In the genomic region with DNA sequence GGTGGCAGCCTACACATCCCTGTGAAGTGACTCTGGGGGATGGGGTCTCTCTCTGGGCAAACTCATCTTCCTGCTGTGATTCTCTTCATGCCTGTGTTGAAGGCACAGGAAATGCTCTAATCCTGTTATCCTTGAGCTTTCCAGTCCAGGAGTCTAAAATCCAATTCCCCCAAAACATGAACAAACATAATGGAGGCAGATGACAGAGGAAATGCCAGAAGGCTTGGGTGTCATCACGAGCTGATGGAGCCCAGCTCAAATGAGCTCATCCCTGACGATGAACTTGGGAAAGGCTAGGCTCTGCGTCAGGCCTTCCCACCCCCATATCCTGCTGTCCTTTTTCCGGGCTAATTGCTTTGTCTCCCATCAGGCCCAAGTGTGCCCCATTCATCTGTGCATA, we compare ENCODE assay signal across 17 cellular contexts.
DNase-seq lines count a peak whose midpoint lies in the region; FAIRE-seq and TF ChIP-seq lines count a peak whose summit lies in the region.
"Had no signal": no experiment of that assay in that cellular context is flagged by ENCODE, and none has a peak within 500 bp of the region (broad histone marks: within the 10 kb centered on the region; RNA-seq: fewer than 3 reads in every experiment).

No MANE protein-coding gene starts in this region.

- H3K27ac Mint-ChIP-seq in astrocyte (ENCODE audit: unreplicated experiment) (peak overlapping the region; percentile 27), type B pancreatic cell (no peak overlapping the region)
- H3K27ac Mint-ChIP-seq: CD4-positive, alpha-beta T cell had no signal

- H3K4me2 ChIP-seq in GM23248 (ENCODE audit: unreplicated experiment): no peak overlapping the region
- no peak overlapping the region for H3K4me2 ChIP-seq in astrocyte (ENCODE audit: low read length)
- no peak overlapping the region for H3K4me2 ChIP-seq in mesendoderm (ENCODE audit: low read length)

- H2BK120ac ChIP-seq in mesendoderm (ENCODE audit: low read depth, low read length): no peak overlapping the region

- H3K79me1 ChIP-seq in mesendoderm (ENCODE audit: low read length): no peaks in the 10 kb centered on the region

- no peaks in the 10 kb centered on the region for H3K36me3 Mint-ChIP-seq in astrocyte (ENCODE audit: low read depth, unreplicated experiment)
- no peaks in the 10 kb centered on the region for H3K36me3 Mint-ChIP-seq in type B pancreatic cell

- TF ChIP-seq EP300 in tibial nerve (IDR thresholded peaks at IDR 0.05): no peak

- H3K4me1 Mint-ChIP-seq in astrocyte (ENCODE audit: low read depth, unreplicated experiment) (peaks cover 11% of the 10 kb centered on the region), type B pancreatic cell (ENCODE audit: unreplicated experiment) (no peaks in the 10 kb centered on the region)

- no peak overlapping the region for H3K9ac ChIP-seq in GM23248
- H3K9ac ChIP-seq in astrocyte (ENCODE audit: low read length): no peak overlapping the region
- no peak overlapping the region for H3K9ac ChIP-seq in mesendoderm (ENCODE audit: low read length)

- H3K56ac ChIP-seq in mesendoderm (ENCODE audit: low read length): no peak overlapping the region

- no peak overlapping the region for H3K18ac ChIP-seq in mesendoderm (ENCODE audit: low read length)

- H2BK15ac ChIP-seq in mesendoderm (replicated peaks; ENCODE audit: low read depth): no peak overlapping the region

- H4K5ac ChIP-seq in mesendoderm (ENCODE audit: low read length): no peak overlapping the region

- DNase-seq in Daoy (ENCODE audit: low read depth) (peak; percentile 41), GM23248 (peak; percentile 52), astrocyte (ENCODE audit: low read depth) (no peak), type B pancreatic cell (ENCODE audit: extremely low spot score, unreplicated experiment) (peak; percentile 29), tibial nerve (ENCODE audit: low spot score in 2 of 2) (no peak), H7 (no peak), mesendoderm (no peak)
- DNase-seq: CD4-positive, alpha-beta T cell; DMS153; NCI-H1048; NCI-H1436 treated with DMSO at 0.1 percent for 48 hours; NCI-H2029 treated with DMSO at 0.1 percent for 48 hours; NCI-H2171; NCI-H526; SJCRH30; SW 1271; T-helper 2 cell had no signal

- no peaks in the 10 kb centered on the region for H3K36me3 ChIP-seq in GM23248 (ENCODE audit: low read depth)
- H3K36me3 ChIP-seq in astrocyte (ENCODE audit: insufficient read depth, low read length): no peaks in the 10 kb centered on the region
- no peaks in the 10 kb centered on the region for H3K36me3 ChIP-seq in tibial nerve
- H3K36me3 ChIP-seq in H7 (replicated peaks; ENCODE audit: control insufficient read depth, insufficient read depth, low read length): no peaks in the 10 kb centered on the region
- H3K36me3 ChIP-seq in mesendoderm (ENCODE audit: control insufficient read depth, insufficient read depth, low read length): no peaks in the 10 kb centered on the region
- H3K36me3 ChIP-seq: SJCRH30 had no signal

- H3K9me3 ChIP-seq in GM23248 (ENCODE audit: low read depth) (no peaks in the 10 kb centered on the region), astrocyte (ENCODE audit: insufficient read depth, low read depth, low read length) (no peaks in the 10 kb centered on the region), tibial nerve (no peaks in the 10 kb centered on the region)
- H3K9me3 ChIP-seq: SJCRH30 had no signal

- no peak overlapping the region for H3K4ac ChIP-seq in mesendoderm (ENCODE audit: low read depth, low read length)

- H3K4me3 Mint-ChIP-seq in astrocyte (ENCODE audit: unreplicated experiment): no peak overlapping the region
- no peak overlapping the region for H3K4me3 Mint-ChIP-seq in type B pancreatic cell
- H3K4me3 Mint-ChIP-seq: CD4-positive, alpha-beta T cell had no signal

- in situ Hi-C loops in GM23248 (cut with MboI): no loop called here

- H3K27ac ChIP-seq in GM23248 (no peak overlapping the region), astrocyte (ENCODE audit: low read depth, low read length) (no peak overlapping the region), tibial nerve (no peak overlapping the region), mesendoderm (ENCODE audit: low read depth, low read length) (no peak overlapping the region)
- H3K27ac ChIP-seq: SJCRH30 had no signal

- H2BK5ac ChIP-seq in mesendoderm (ENCODE audit: low read length): no peak overlapping the region

- 2 to 5% methylated on average over 4 of the region's 4 CpGs for WGBS in GM23248 (ENCODE audit: low coverage in 1 of 2, low lambda C conversion rate in 2 of 2, missing lambda C conversion rate in 2 of 2), 2 experiments
- 50 to 65% methylated on average over 4 of the region's 4 CpGs for WGBS in tibial nerve, 2 donors
- no CpG with 5 or more reads among the region's 4 CpGs for WGBS in mesendoderm (ENCODE audit: extremely low coverage, insufficient coverage, low lambda C conversion rate)

- TF ChIP-seq CTCF in astrocyte (IDR thresholded peaks at IDR 0.05; ENCODE audit: insufficient read depth, low read depth, low read length) (no peak), type B pancreatic cell (conservative IDR thresholded peaks at IDR 0.05) (no peak), tibial nerve (IDR thresholded peaks at IDR 0.05) (no peak)

- no peak overlapping the region for H3K23ac ChIP-seq in mesendoderm (ENCODE audit: low read length)

- H3K27me3 ChIP-seq in GM23248 (replicated peaks; ENCODE audit: insufficient read depth) (no peaks in the 10 kb centered on the region), astrocyte (ENCODE audit: insufficient read depth, low read length) (peaks cover 5% of the 10 kb centered on the region), tibial nerve (no peaks in the 10 kb centered on the region), H7 (ENCODE audit: control insufficient read depth, insufficient read depth, low read length) (no peaks in the 10 kb centered on the region), mesendoderm (ENCODE audit: insufficient read depth, low read length, poor library complexity) (no peaks in the 10 kb centered on the region)
- H3K27me3 ChIP-seq: SJCRH30 had no signal

- no peak for FAIRE-seq in astrocyte (lab: Jason Lieb, UNC)

- no peaks in the 10 kb centered on the region for H3K79me2 ChIP-seq in GM23248 (ENCODE audit: insufficient read depth)
- no peaks in the 10 kb centered on the region for H3K79me2 ChIP-seq in astrocyte (ENCODE audit: insufficient read depth, low read length)
- no peaks in the 10 kb centered on the region for H3K79me2 ChIP-seq in mesendoderm (ENCODE audit: control insufficient read depth, insufficient read depth, low read length)

- no peaks in the 10 kb centered on the region for H3F3A ChIP-seq in GM23248 (ENCODE audit: insufficient read depth)

- H4K8ac ChIP-seq in mesendoderm (ENCODE audit: low read depth, low read length): no peak overlapping the region

- H3K4me1 ChIP-seq in GM23248 (ENCODE audit: insufficient read depth) (no peaks in the 10 kb centered on the region), astrocyte (ENCODE audit: insufficient read depth, low read length) (no peaks in the 10 kb centered on the region), tibial nerve (no peaks in the 10 kb centered on the region), mesendoderm (ENCODE audit: control insufficient read depth, low read depth, low read length) (no peaks in the 10 kb centered on the region)

- no peaks in the 10 kb centered on the region for H3K9me2 ChIP-seq in GM23248 (ENCODE audit: insufficient read depth)

- H2AFZ ChIP-seq in GM23248 (no peak overlapping the region), astrocyte (ENCODE audit: low read depth, low read length) (no peak overlapping the region)

- H3K9me3 Mint-ChIP-seq in astrocyte (ENCODE audit: unreplicated experiment) (peaks cover 3% of the 10 kb centered on the region), type B pancreatic cell (no peaks in the 10 kb centered on the region)
- H3K9me3 Mint-ChIP-seq: CD4-positive, alpha-beta T cell had no signal

- no peak for TF ChIP-seq POLR2A in tibial nerve (IDR thresholded peaks at IDR 0.05)

- no peak overlapping the region for H3K4me3 ChIP-seq in GM23248
- H3K4me3 ChIP-seq in astrocyte (ENCODE audit: insufficient read depth, low read depth, low read length): no peak overlapping the region
- H3K4me3 ChIP-seq in tibial nerve: no peak overlapping the region
- no peak overlapping the region for H3K4me3 ChIP-seq in H7 (ENCODE audit: insufficient read depth, low read depth, low read length)
- H3K4me3 ChIP-seq in mesendoderm (ENCODE audit: low read length): no peak overlapping the region
- H3K4me3 ChIP-seq: SJCRH30 had no signal

- H3K27me3 Mint-ChIP-seq in astrocyte (ENCODE audit: low read depth, unreplicated experiment): peaks cover 10% of the 10 kb centered on the region
- H3K27me3 Mint-ChIP-seq in type B pancreatic cell: peaks cover 24% of the 10 kb centered on the region

- H4K20me1 ChIP-seq in GM23248 (ENCODE audit: insufficient read depth): no peaks in the 10 kb centered on the region
- no peaks in the 10 kb centered on the region for H4K20me1 ChIP-seq in astrocyte (ENCODE audit: insufficient read depth, low read length)

- H2AK5ac ChIP-seq in mesendoderm (ENCODE audit: low read length): no peak overlapping the region

Comparison
In these comparisons a context has a peak if more than half of its experiments do, and no peak if none do; other contexts are left out.
1. DNase-seq: peak in Daoy (single experiment), GM23248 (single experiment) and type B pancreatic cell (single experiment); none in astrocyte (single experiment), tibial nerve (0 of 2), H7 (single experiment) and mesendoderm (single experiment).